ENCODE assay signal across 11 cellular contexts in the genomic region with DNA sequence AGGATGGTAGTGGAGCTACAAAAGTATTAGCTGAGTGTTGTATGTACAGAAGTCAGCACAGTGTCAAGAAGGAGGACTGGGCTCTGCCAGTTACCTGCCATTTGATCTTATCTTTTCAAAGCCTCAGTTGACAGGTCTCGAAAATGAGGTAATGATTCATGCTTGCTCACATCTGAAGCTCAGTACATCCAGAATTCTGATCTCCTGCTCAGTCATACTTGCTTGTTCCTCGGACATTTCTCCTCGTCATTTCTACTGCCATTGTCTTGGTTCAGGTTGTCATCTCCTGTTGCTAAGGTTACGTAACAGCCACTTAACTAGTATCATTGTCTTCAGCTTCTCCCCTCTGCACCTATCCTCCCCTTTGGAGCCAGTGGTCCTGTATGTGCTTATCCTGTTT.
DNase-seq lines count a peak whose midpoint lies in the region; ATAC-seq, FAIRE-seq and TF ChIP-seq lines count a peak whose summit lies in the region.
"Had no signal": no experiment of that assay in that cellular context is flagged by ENCODE, and none has a peak within 500 bp of the region (broad histone marks: within the 10 kb centered on the region; RNA-seq: fewer than 3 reads in every experiment).

No MANE protein-coding gene starts in this region.

- no peak for TF ChIP-seq EP300 in K562 (IDR thresholded peaks at IDR 0.05; ENCODE audit: low read length)

- TF ChIP-seq RAD21 in K562 (CRISPR knock-in tag; conservative IDR thresholded peaks at IDR 0.05 in 1 of 2, IDR thresholded peaks at IDR 0.05 in 1 of 2): no peak

- no peak for TF ChIP-seq POLR2A in K562 (conservative IDR thresholded peaks at IDR 0.05)

- H3K9me1 ChIP-seq in K562 (ENCODE audit: control insufficient read depth, insufficient read depth, low read length): no peaks in the 10 kb centered on the region

- H3K9me3 ChIP-seq in K562 (replicated peaks; ENCODE audit: control insufficient read depth, insufficient read depth, low read depth, low read length): no peaks in the 10 kb centered on the region

- whole genome bisulfite sequencing in K562 (ENCODE audit: insufficient coverage, low coverage, missing lambda C conversion rate): 47% methylated on average over 4 of the region's 4 CpGs

- ATAC-seq in K562 (no peak), GM21360 (IDR thresholded peaks at IDR 0.05; ENCODE audit: unreplicated experiment) (no peak)

- in situ Hi-C loops in K562 (cut with MboI): no loop called here

- no peaks in the 10 kb centered on the region for H4K20me1 ChIP-seq in K562 (replicated peaks; ENCODE audit: control insufficient read depth, insufficient read depth, low read length)

- H3K4me1 ChIP-seq in K562 (replicated peaks in 1 of 2; ENCODE audit: control insufficient read depth in 2 of 2, insufficient read depth in 2 of 2, low read length in 2 of 2): peaks cover 0 to 7% of the 10 kb centered on the region in 2 experiments; a peak in 2 of 5 replicates

- POLR2A ChIA-PET in K562 (lab: Yijun Ruan, JAX): interaction anchor here (0.7 kb wide), 1 partner anchor 9 kb away, joined by 3 read pairs; no protein-coding TSS in a partner anchor

- H3K4me3 ChIP-seq in K562: no peak overlapping the region

- no peak for TF ChIP-seq CTCF in K562 (IDR thresholded peaks at IDR 0.05 in 2 of 3, conservative IDR thresholded peaks at IDR 0.05 in 1 of 3; ENCODE audit: insufficient read depth in 2 of 3, low read depth in 1 of 3, low read length in 3 of 3)
- TF ChIP-seq CTCF in GM20000 (IDR thresholded peaks at IDR 0.05; ENCODE audit: extremely low read depth, missing control alignments): no peak

- H3K27ac ChIP-seq in K562 (ENCODE audit: extremely low read depth, low read depth, low read length): no peak overlapping the region

- no peaks in the 10 kb centered on the region for H3K79me2 ChIP-seq in K562 (ENCODE audit: control insufficient read depth, insufficient read depth, low read length)

- no peak overlapping the region for H3K9ac ChIP-seq in K562 (ENCODE audit: insufficient read depth in 1 of 2, low read depth in 2 of 2, low read length in 2 of 2)

- no TSS peak for BruUV-seq in K562 (replicated peaks; lab: Mats Ljungman, UMichigan)

- no peak overlapping the region for H3K4me2 ChIP-seq in K562 (ENCODE audit: insufficient read depth, low read length)

- intact Hi-C loops in K562 (cut with micrococcal nuclease): loop anchor here (5.0 kb wide), 1 partner anchor 47 kb away; no protein-coding TSS in a partner anchor

- CTCF ChIA-PET in K562 (lab: Yijun Ruan, JAX; ENCODE audit: low intra/inter-chr PET ratio): no interaction called here

- H3K27me3 ChIP-seq in K562 (ENCODE audit: control insufficient read depth in 2 of 2, insufficient read depth in 2 of 2, low read length in 2 of 2): no peaks in the 10 kb centered on the region

- peak; percentile 26 for DNase-seq in A172 (ENCODE audit: low spot score)
- DNase-seq in NCI-H146 (lab: John Stamatoyannopoulos, UW): peak; percentile 74
- DNase-seq in K562 (ENCODE audit: extremely low read depth in 1 of 4, low spot score in 3 of 4): no peak
- DNase-seq in kidney tubule cell (ENCODE audit: low spot score): peak; percentile 57
- DNase-seq in GM20000 (ENCODE audit: low spot score): no peak
- no peak for DNase-seq in activated CD8-positive, alpha-beta memory T cell treated with anti-CD3 and anti-CD28 coated beads, Interleukin-2, amount 50 U/mL, for 4 hours
- DNase-seq in NCI-H446 treated with DMSO at 0.1 percent for 48 hours (lab: John Stamatoyannopoulos, UW): no peak
- DNase-seq: CD4-positive, CD25-positive, alpha-beta regulatory T cell; NCI-H2107 had no signal

- no peak overlapping the region for H2AFZ ChIP-seq in K562 (ENCODE audit: low read depth, low read length)

- FAIRE-seq in K562 (lab: Jason Lieb, UNC): no peak
- FAIRE-seq: GM12892 had no signal

- no peaks in the 10 kb centered on the region for H3K36me3 ChIP-seq in K562 (ENCODE audit: control insufficient read depth, insufficient read depth, low read length)

TF ChIP-seq in K562, 482 proteins besides CTCF, POLR2A, EP300 and RAD21:
- TF ChIP-seq RFX1 (IDR thresholded peaks at IDR 0.05) (peak; percentile 67), SRF (CRISPR knock-in tag; IDR thresholded peaks at IDR 0.05) (no peak)

Comparison
In these comparisons a context has a peak if more than half of its experiments do, and no peak if none do; other contexts are left out.
1. DNase-seq: peak in A172 (single experiment), NCI-H146 (single experiment) and kidney tubule cell (single experiment); none in K562 (0 of 4), GM20000 (single experiment), activated CD8-positive, alpha-beta memory T cell treated with anti-CD3 and anti-CD28 coated beads, Interleukin-2, amount 50 U/mL, for 4 hours (single experiment) and NCI-H446 treated with DMSO at 0.1 percent for 48 hours (single experiment).